Comparison of ENCODE assay signal across 8 cellular contexts in the genomic region with DNA sequence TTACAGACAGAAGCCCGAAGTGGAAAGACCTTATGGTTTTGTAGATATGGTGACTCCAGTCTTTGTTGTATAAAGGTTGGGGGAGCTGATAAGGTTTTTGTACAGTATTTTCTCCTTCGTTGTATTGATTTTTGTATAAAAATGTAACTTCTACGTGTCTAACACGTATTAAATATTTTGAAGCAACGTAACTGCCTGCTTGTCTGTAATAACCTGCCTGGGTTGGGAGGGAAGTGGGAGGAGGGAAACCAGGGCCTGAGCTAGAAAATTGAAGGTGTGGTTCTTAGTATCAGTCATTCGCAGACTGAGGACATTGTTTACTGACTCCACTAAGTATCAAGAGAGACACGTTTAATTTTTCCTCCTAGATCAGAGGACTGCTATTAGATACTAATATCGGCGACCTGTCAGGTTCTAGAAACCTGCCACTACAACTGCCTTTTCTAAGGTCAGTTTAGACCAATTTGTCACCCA. TPM values are rescaled to one million over a fixed set of nuclear protein-coding genes. Genes with fewer than 3 reads are reported as not detected.
A peak's percentile ranks its signal among the peaks of the same experiment; 100 is the strongest.
DNase-seq lines count a peak whose midpoint lies in the region; ATAC-seq, FAIRE-seq and TF ChIP-seq lines count a peak whose summit lies in the region.

No MANE protein-coding gene starts in this region.

- peak; percentile 30 for DNase-seq in activated naive CD4-positive, alpha-beta T cell treated with anti-CD3 and anti-CD28 coated beads, Interleukin-2, amount 50 U/mL, for 16 hours
- DNase-seq in kidney (no peak), superior temporal gyrus (ENCODE audit: extremely low spot score) (no peak), D721Med (ENCODE audit: insufficient read length, low spot score) (no peak)
- DNase-seq in stimulated activated naive CD8-positive, alpha-beta T cell treated with anti-CD3 and anti-CD28 coated beads, Interleukin-15, Interleukin-2, amounts not matched to agents 100 U/mL and 50 U/mL, for 24 hours, result peak; percentile 35

- peak overlapping the region; percentile 78 to 91 (median 89) for H3K4me2 ChIP-seq in BLaER1 treated with 17β-estradiol and CSF1 and Interleukin-3, amounts not matched to agents 10 nM and 100 nM

- peaks cover 50 to 73% (median 53%) of the 10 kb centered on the region in 10 experiments for H3K4me1 ChIP-seq in BLaER1 treated with 17β-estradiol and CSF1 and Interleukin-3, amounts not matched to agents 10 nM and 100 nM
- peaks cover 3 to 6% of the 10 kb centered on the region in 2 donors for H3K4me1 ChIP-seq in kidney (ENCODE audit: control insufficient read depth in 1 of 2, insufficient read depth in 1 of 2, low read depth in 1 of 2, low read length in 2 of 2)

- H3K27me3 ChIP-seq in BLaER1 treated with 17β-estradiol and CSF1 and Interleukin-3, amounts not matched to agents 10 nM and 100 nM, result no peaks in the 10 kb centered on the region

- TF ChIP-seq CTCF in kidney (IDR thresholded peaks at IDR 0.05; ENCODE audit: borderline replicate concordance, extremely low read depth, insufficient read depth), result no peak
- no peak for TF ChIP-seq CTCF in D721Med (IDR thresholded peaks at IDR 0.05; ENCODE audit: insufficient read depth, missing control alignments)

- no peaks in the 10 kb centered on the region for H3K9me3 ChIP-seq in BLaER1 treated with 17β-estradiol and CSF1 and Interleukin-3, amounts not matched to agents 10 nM and 100 nM (replicated peaks in 1 of 11)
- H3K9me3 ChIP-seq in KOPT-K1 (ENCODE audit: insufficient read depth, low read length, poor library complexity, severe bottlenecking) (no peaks in the 10 kb centered on the region), kidney (ENCODE audit: control insufficient read depth in 1 of 2, low read length in 2 of 2) (no peaks in the 10 kb centered on the region)

- peak overlapping the region; percentile 78 to 96 (median 92); a peak in 21 of 22 replicates for H3K27ac ChIP-seq in BLaER1 treated with 17β-estradiol and CSF1 and Interleukin-3, amounts not matched to agents 10 nM and 100 nM
- H3K27ac ChIP-seq in KOPT-K1 (ENCODE audit: low read depth, low read length, poor library complexity, severe bottlenecking) (peak overlapping the region; percentile 75), kidney (ENCODE audit: low read depth in 2 of 2, low read length in 2 of 2) (peak overlapping the region; percentile 83 to 91)

- ATAC-seq in stimulated activated naive CD8-positive, alpha-beta T cell treated with anti-CD3 and anti-CD28 coated beads, Interleukin-15, Interleukin-2, amounts not matched to agents 100 U/mL and 50 U/mL, for 24 hours, result no peak
- no peak for ATAC-seq in GM21360 (IDR thresholded peaks at IDR 0.05; ENCODE audit: unreplicated experiment)

- peak overlapping the region; percentile 90 to 97 (median 93) for H3K9ac ChIP-seq in BLaER1 treated with 17β-estradiol and CSF1 and Interleukin-3, amounts not matched to agents 10 nM and 100 nM
- H3K9ac ChIP-seq in kidney (ENCODE audit: low read length in 2 of 2), result peak overlapping the region; percentile 17 to 57

- FAIRE-seq in kidney (lab: Jason Lieb, UNC) (no peak), D721Med (lab: Jason Lieb, UNC) (no peak)

- peaks cover 12 to 41% (median 34%) of the 10 kb centered on the region in 11 experiments; a peak in 17 of 22 replicates for H3K36me3 ChIP-seq in BLaER1 treated with 17β-estradiol and CSF1 and Interleukin-3, amounts not matched to agents 10 nM and 100 nM
- H3K36me3 ChIP-seq in KOPT-K1 (ENCODE audit: insufficient read depth, low read length) (peaks cover 43% of the 10 kb centered on the region), kidney (ENCODE audit: control insufficient read depth in 1 of 2, insufficient read depth in 2 of 2, low read length in 2 of 2) (no peaks in the 10 kb centered on the region)

- H4K20me1 ChIP-seq in BLaER1 treated with 17β-estradiol and CSF1 and Interleukin-3, amounts not matched to agents 10 nM and 100 nM, result peaks cover 63 to 71% (median 71%) of the 10 kb centered on the region in 11 experiments

- intact Hi-C loops in kidney (cut with DNase I), result no loop called here

- peak overlapping the region; percentile 86 to 98 (median 96) for H3K4me3 ChIP-seq in BLaER1 treated with 17β-estradiol and CSF1 and Interleukin-3, amounts not matched to agents 10 nM and 100 nM
- peak overlapping the region; percentile 84 to 87 for H3K4me3 ChIP-seq in kidney (ENCODE audit: low read length in 2 of 2)

RNA-seq across cellular contexts. Expression of gene IER5, which starts 2.2 kb away (rescaled TPM):
- 11.0 TPM for total RNA-seq in kidney
- 3.9 TPM for polyA plus RNA-seq in kidney (ENCODE audit: insufficient read depth, low read depth, low replicate concordance)

RNA-seq across cellular contexts. Expression of gene MR1, which starts 56.9 kb away (rescaled TPM):
- total RNA-seq in kidney, result 29.3 TPM
- 15.2 TPM for polyA plus RNA-seq in kidney (ENCODE audit: insufficient read depth, low read depth, low replicate concordance)

Comparison
In these comparisons a context has a peak if more than half of its experiments do, and no peak if none do; other contexts are left out.
1. DNase-seq: peak in activated naive CD4-positive, alpha-beta T cell treated with anti-CD3 and anti-CD28 coated beads, Interleukin-2, amount 50 U/mL, for 16 hours (single experiment) and stimulated activated naive CD8-positive, alpha-beta T cell treated with anti-CD3 and anti-CD28 coated beads, Interleukin-15, Interleukin-2, amounts not matched to agents 100 U/mL and 50 U/mL, for 24 hours (single experiment); none in kidney (single experiment), superior temporal gyrus (single experiment) and D721Med (single experiment).
2. Peak in every context shown above with its lines, with median percentiles within 50 percentile points of each other: H3K27ac ChIP-seq.